Comparison of ENCODE assay signal across 1 cellular context in the genomic region with DNA sequence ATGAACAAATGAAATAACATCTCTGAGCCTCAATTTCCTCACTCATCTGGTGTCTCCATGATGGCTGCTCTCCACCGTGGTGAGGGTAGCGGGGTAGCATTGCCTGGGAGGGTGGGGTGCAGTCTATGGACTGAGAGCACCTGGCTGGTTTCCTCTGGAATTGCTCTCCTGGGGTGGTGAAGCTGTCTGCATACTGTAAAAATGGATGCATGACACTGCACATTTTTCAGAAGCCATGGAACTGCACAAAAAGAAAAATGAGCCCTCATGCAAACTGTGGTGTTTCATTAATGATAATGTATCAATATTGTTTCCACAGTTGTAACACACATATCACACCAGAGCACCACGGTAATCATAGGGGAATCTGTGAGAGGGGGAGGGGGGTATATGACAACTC.
TF ChIP-seq lines count a peak whose summit lies in the region.

No MANE protein-coding gene starts in this region.

TF ChIP-seq in HepG2, 621 proteins besides CTCF, POLR2A, EP300 and RAD21:
- TF ChIP-seq, protein P1, sequence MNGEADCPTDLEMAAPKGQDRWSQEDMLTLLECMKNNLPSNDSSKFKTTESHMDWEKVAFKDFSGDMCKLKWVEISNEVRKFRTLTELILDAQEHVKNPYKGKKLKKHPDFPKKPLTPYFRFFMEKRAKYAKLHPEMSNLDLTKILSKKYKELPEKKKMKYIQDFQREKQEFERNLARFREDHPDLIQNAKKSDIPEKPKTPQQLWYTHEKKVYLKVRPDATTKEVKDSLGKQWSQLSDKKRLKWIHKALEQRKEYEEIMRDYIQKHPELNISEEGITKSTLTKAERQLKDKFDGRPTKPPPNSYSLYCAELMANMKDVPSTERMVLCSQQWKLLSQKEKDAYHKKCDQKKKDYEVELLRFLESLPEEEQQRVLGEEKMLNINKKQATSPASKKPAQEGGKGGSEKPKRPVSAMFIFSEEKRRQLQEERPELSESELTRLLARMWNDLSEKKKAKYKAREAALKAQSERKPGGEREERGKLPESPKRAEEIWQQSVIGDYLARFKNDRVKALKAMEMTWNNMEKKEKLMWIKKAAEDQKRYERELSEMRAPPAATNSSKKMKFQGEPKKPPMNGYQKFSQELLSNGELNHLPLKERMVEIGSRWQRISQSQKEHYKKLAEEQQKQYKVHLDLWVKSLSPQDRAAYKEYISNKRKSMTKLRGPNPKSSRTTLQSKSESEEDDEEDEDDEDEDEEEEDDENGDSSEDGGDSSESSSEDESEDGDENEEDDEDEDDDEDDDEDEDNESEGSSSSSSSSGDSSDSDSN (CRISPR knock-in tag; IDR thresholded peaks at IDR 0.05), result no peak
- TF ChIP-seq ZNF10 (CRISPR knock-in tag; IDR thresholded peaks at IDR 0.05; ENCODE audit: borderline replicate concordance, low read depth), result no peak
- peak; percentile 69; the same call in 1 of the 2 replicates for TF ChIP-seq NFE2 (CRISPR knock-in tag; IDR thresholded peaks at IDR 0.05)
- peak; percentile 85 for TF ChIP-seq NFE2L2 (IDR thresholded peaks at IDR 0.05; ENCODE audit: low read length)
- 0 out of 2 replicates have a peak, but pooled peaks have one; percentile 13 for TF ChIP-seq MAFG (CRISPR knock-in tag; IDR thresholded peaks at IDR 0.05)
- TF ChIP-seq ZNF530 (CRISPR knock-in tag; IDR thresholded peaks at IDR 0.05; ENCODE audit: low read depth), result no peak
- TF ChIP-seq MAFK (conservative IDR thresholded peaks at IDR 0.05 in 1 of 2, IDR thresholded peaks at IDR 0.05 in 1 of 2; ENCODE audit: low read length in 2 of 2), result 0 out of 4 replicates have a peak, but pooled peaks of 1 of the 2 experiments have one; percentile 4
